ENCODE assay signal across 9 cellular contexts in the genomic region with DNA sequence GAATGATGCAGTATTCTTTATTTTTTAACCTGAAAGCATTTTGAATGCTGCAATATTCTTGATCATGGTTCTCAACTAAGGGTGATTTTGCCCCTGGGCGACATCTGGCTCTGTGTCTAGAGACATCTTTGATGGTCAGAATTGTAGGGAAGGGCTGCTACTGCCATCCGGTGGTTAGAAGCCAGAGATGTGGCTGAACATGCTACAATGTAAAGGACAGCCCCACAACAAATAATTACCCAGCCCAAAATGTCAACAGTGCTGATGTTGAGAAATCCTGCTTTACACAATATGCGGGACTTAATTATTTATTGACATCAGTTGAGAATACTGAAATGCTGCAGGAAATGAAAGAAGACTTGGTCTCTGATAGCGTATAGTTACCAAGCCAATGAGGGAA. TPM values are rescaled to one million over a fixed set of nuclear protein-coding genes. Genes with fewer than 3 reads are reported as not detected.
DNase-seq lines count a peak whose midpoint lies in the region; ATAC-seq and TF ChIP-seq lines count a peak whose summit lies in the region.
"Had no signal": no experiment of that assay in that cellular context is flagged by ENCODE, and none has a peak within 500 bp of the region (broad histone marks: within the 10 kb centered on the region; RNA-seq: fewer than 3 reads in every experiment).

No MANE protein-coding gene starts in this region.

- intact Hi-C loops in activated CD8-positive, alpha-beta T cell treated with anti-CD3 and anti-CD28 coated beads for 36 hours (cut with micrococcal nuclease): no loop called here
- intact Hi-C loops in body of pancreas (cut with DNase I) (loop anchor here (10.0 kb wide), 1 partner anchor 335 kb away; no protein-coding TSS in a partner anchor), psoas muscle (cut with DNase I) (no loop called here)

- no peaks in the 10 kb centered on the region for H3K9me3 ChIP-seq in body of pancreas
- H3K9me3 ChIP-seq in psoas muscle: no peaks in the 10 kb centered on the region

- no peaks in the 10 kb centered on the region for H3K4me1 ChIP-seq in body of pancreas
- H3K4me1 ChIP-seq in psoas muscle: no peaks in the 10 kb centered on the region

- no peak overlapping the region for H3K4me3 Mint-ChIP-seq in activated CD8-positive, alpha-beta T cell treated with anti-CD3 and anti-CD28 coated beads for 36 hours
- no peak overlapping the region for H3K4me3 Mint-ChIP-seq in activated CD8-positive, alpha-beta T cell treated with anti-CD3 and anti-CD28 coated beads, Interleukin-2, amount 10 ng/mL, durations not matched to agents 7 days and 5 days
- H3K4me3 Mint-ChIP-seq: activated naive CD8-positive, alpha-beta T cell had no signal

- peak; percentile 43 for DNase-seq in activated CD8-positive, alpha-beta T cell treated with anti-CD3 and anti-CD28 coated beads for 36 hours
- no peak for DNase-seq in activated CD8-positive, alpha-beta T cell treated with anti-CD3 and anti-CD28 coated beads, Interleukin-2, amount 10 ng/mL, durations not matched to agents 7 days and 5 days
- DNase-seq in NCI-H69 (lab: John Stamatoyannopoulos, UW) (peak; percentile 88), epithelial cell of esophagus (ENCODE audit: low read depth) (peak; percentile 84), superior temporal gyrus (ENCODE audit: extremely low spot score) (peak; percentile 29), body of pancreas (no peak), psoas muscle (no peak)

- H3K36me3 Mint-ChIP-seq in activated CD8-positive, alpha-beta T cell treated with anti-CD3 and anti-CD28 coated beads for 36 hours (ENCODE audit: low read depth): no peaks in the 10 kb centered on the region
- no peaks in the 10 kb centered on the region for H3K36me3 Mint-ChIP-seq in activated CD8-positive, alpha-beta T cell treated with anti-CD3 and anti-CD28 coated beads, Interleukin-2, amount 10 ng/mL, durations not matched to agents 7 days and 5 days (ENCODE audit: low read depth)
- H3K36me3 Mint-ChIP-seq: activated naive CD8-positive, alpha-beta T cell had no signal

- CTCF ChIA-PET in activated CD8-positive, alpha-beta T cell treated with anti-CD3 and anti-CD28 coated beads for 36 hours (lab: Charles Lee): no interaction called here
- CTCF ChIA-PET in activated CD8-positive, alpha-beta T cell treated with anti-CD3 and anti-CD28 coated beads, Interleukin-2, amount 10 ng/mL, durations not matched to agents 7 days and 5 days (lab: Charles Lee): no interaction called here

- no peak overlapping the region for H3K27ac Mint-ChIP-seq in activated CD8-positive, alpha-beta T cell treated with anti-CD3 and anti-CD28 coated beads for 36 hours
- no peak overlapping the region for H3K27ac Mint-ChIP-seq in activated CD8-positive, alpha-beta T cell treated with anti-CD3 and anti-CD28 coated beads, Interleukin-2, amount 10 ng/mL, durations not matched to agents 7 days and 5 days
- H3K27ac Mint-ChIP-seq: activated naive CD8-positive, alpha-beta T cell had no signal

- WGBS in body of pancreas, 2 donors: 28 to 33% methylated on average over 4 of the region's 4 CpGs
- 45 to 51% (median 49%) methylated on average over 4 of the region's 4 CpGs for WGBS in psoas muscle, 3 donors

- no peak for TF ChIP-seq POLR2A in body of pancreas (IDR thresholded peaks at IDR 0.05)

- H3K4me3 ChIP-seq in epithelial cell of esophagus (ENCODE audit: low read length) (no peak overlapping the region), body of pancreas (no peak overlapping the region), psoas muscle (no peak overlapping the region)

- no peaks in the 10 kb centered on the region for H3K27me3 ChIP-seq in body of pancreas
- H3K27me3 ChIP-seq in psoas muscle (ENCODE audit: insufficient read depth in 3 of 3, low read length in 2 of 3): no peaks in the 10 kb centered on the region

- H3K36me3 ChIP-seq in body of pancreas (replicated peaks in 1 of 2; ENCODE audit: insufficient read depth in 1 of 2, low read depth in 2 of 2) (no peaks in the 10 kb centered on the region), psoas muscle (ENCODE audit: insufficient read depth in 1 of 2, low read depth in 1 of 2) (no peaks in the 10 kb centered on the region)

- H3K27ac ChIP-seq in body of pancreas (no peak overlapping the region), psoas muscle (no peak overlapping the region)

- H3K9me3 Mint-ChIP-seq in activated CD8-positive, alpha-beta T cell treated with anti-CD3 and anti-CD28 coated beads for 36 hours: no peaks in the 10 kb centered on the region
- H3K9me3 Mint-ChIP-seq in activated CD8-positive, alpha-beta T cell treated with anti-CD3 and anti-CD28 coated beads, Interleukin-2, amount 10 ng/mL, durations not matched to agents 7 days and 5 days (ENCODE audit: insufficient read depth): no peaks in the 10 kb centered on the region

- ATAC-seq in activated CD8-positive, alpha-beta T cell treated with anti-CD3 and anti-CD28 coated beads for 36 hours: no peak
- ATAC-seq in activated CD8-positive, alpha-beta T cell treated with anti-CD3 and anti-CD28 coated beads, Interleukin-2, amount 10 ng/mL, durations not matched to agents 7 days and 5 days: no peak
- ATAC-seq in HG02885 (IDR thresholded peaks at IDR 0.05; ENCODE audit: poor library complexity, unreplicated experiment): peak; percentile 86
- ATAC-seq in body of pancreas: no peak
- no peak for ATAC-seq in psoas muscle

- no peak for TF ChIP-seq CTCF in activated CD8-positive, alpha-beta T cell treated with anti-CD3 and anti-CD28 coated beads for 36 hours (IDR thresholded peaks at IDR 0.05)
- TF ChIP-seq CTCF in epithelial cell of esophagus (IDR thresholded peaks at IDR 0.05; ENCODE audit: insufficient read depth, low read depth, low read length, missing control alignments): peak; percentile 80
- TF ChIP-seq CTCF in body of pancreas (IDR thresholded peaks at IDR 0.05): peak in 1 of 7 experiments; percentile 7
- TF ChIP-seq CTCF in psoas muscle (IDR thresholded peaks at IDR 0.05): no peak

- H3K4me1 Mint-ChIP-seq in activated CD8-positive, alpha-beta T cell treated with anti-CD3 and anti-CD28 coated beads for 36 hours (ENCODE audit: low read depth): no peaks in the 10 kb centered on the region
- H3K4me1 Mint-ChIP-seq in activated CD8-positive, alpha-beta T cell treated with anti-CD3 and anti-CD28 coated beads, Interleukin-2, amount 10 ng/mL, durations not matched to agents 7 days and 5 days (ENCODE audit: low read depth): no peaks in the 10 kb centered on the region

- POLR2A ChIA-PET in activated CD8-positive, alpha-beta T cell treated with anti-CD3 and anti-CD28 coated beads for 36 hours (lab: Charles Lee): no interaction called here
- POLR2A ChIA-PET in activated CD8-positive, alpha-beta T cell treated with anti-CD3 and anti-CD28 coated beads, Interleukin-2, amount 10 ng/mL, durations not matched to agents 7 days and 5 days (lab: Charles Lee): no interaction called here

- peaks cover 1% of the 10 kb centered on the region for H3K27me3 Mint-ChIP-seq in activated CD8-positive, alpha-beta T cell treated with anti-CD3 and anti-CD28 coated beads for 36 hours
- peaks cover 14% of the 10 kb centered on the region for H3K27me3 Mint-ChIP-seq in activated CD8-positive, alpha-beta T cell treated with anti-CD3 and anti-CD28 coated beads, Interleukin-2, amount 10 ng/mL, durations not matched to agents 7 days and 5 days (ENCODE audit: low read depth)

RNA-seq across cellular contexts. Expression of a gene that starts 37.5 kb away (rescaled TPM):
- not detected for total RNA-seq in activated CD8-positive, alpha-beta T cell treated with anti-CD3 and anti-CD28 coated beads for 36 hours
- not detected for total RNA-seq in activated CD8-positive, alpha-beta T cell treated with anti-CD3 and anti-CD28 coated beads, Interleukin-2, amount 10 ng/mL, durations not matched to agents 7 days and 5 days
- total RNA-seq in body of pancreas (1 to 10 TPM in 1 of 2 donors, not detected in 1; 1.6 TPM), psoas muscle (under 1 TPM in 2 of 4 donors, not detected in 2; 0.20 to 0.22 TPM)
- polyA plus RNA-seq in psoas muscle: under 1 TPM in 2 of 3 donors, not detected in 1; 0.03 to 0.15 TPM

RNA-seq across cellular contexts. Expression of a gene that starts 57.7 kb away (rescaled TPM):
- total RNA-seq in activated CD8-positive, alpha-beta T cell treated with anti-CD3 and anti-CD28 coated beads for 36 hours: not detected
- total RNA-seq in activated CD8-positive, alpha-beta T cell treated with anti-CD3 and anti-CD28 coated beads, Interleukin-2, amount 10 ng/mL, durations not matched to agents 7 days and 5 days: not detected
- total RNA-seq in body of pancreas: not detected
- total RNA-seq in psoas muscle: under 1 TPM in 1 of 4 donors, not detected in 3; 0.39 TPM
- not detected for polyA plus RNA-seq in psoas muscle

Comparison
In these comparisons a context has a peak if more than half of its experiments do, and no peak if none do; other contexts are left out.
1. DNase-seq: peak in activated CD8-positive, alpha-beta T cell treated with anti-CD3 and anti-CD28 coated beads for 36 hours (single experiment), NCI-H69 (single experiment), epithelial cell of esophagus (single experiment) and superior temporal gyrus (single experiment); none in activated CD8-positive, alpha-beta T cell treated with anti-CD3 and anti-CD28 coated beads, Interleukin-2, amount 10 ng/mL, durations not matched to agents 7 days and 5 days (single experiment), body of pancreas (0 of 4) and psoas muscle (0 of 2).